Comparison of ENCODE assay signal across 19 cellular contexts in the genomic region with DNA sequence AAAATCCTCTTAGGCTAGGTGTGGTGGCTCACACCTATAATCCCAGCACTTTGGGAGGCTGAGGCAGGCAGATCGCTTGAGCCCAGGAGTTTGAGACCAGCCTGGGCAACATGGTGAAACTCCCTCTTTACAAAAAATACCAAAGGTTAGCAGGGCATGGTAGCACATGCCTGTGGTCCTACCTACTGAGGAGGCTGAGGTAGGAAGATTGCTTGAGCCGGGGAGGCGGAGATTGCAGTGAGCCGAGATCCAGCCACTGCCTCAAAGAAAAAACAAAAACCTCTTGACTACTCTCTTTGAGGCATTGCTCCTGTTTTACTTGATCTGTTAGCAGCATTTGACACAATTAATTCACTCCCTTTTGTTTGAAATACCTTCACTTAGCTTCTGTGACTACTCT. TPM values are rescaled to one million over a fixed set of nuclear protein-coding genes. Genes with fewer than 3 reads are reported as not detected.
DNase-seq lines count a peak whose midpoint lies in the region; ATAC-seq and TF ChIP-seq lines count a peak whose summit lies in the region.
"Had no signal": no experiment of that assay in that cellular context is flagged by ENCODE, and none has a peak within 500 bp of the region (broad histone marks: within the 10 kb centered on the region; RNA-seq: fewer than 3 reads in every experiment).

No MANE protein-coding gene starts in this region.

- WGBS in GM23248 (ENCODE audit: low coverage in 1 of 2, low lambda C conversion rate in 2 of 2, missing lambda C conversion rate in 2 of 2), 2 experiments = 96 to 98% methylated on average over 4 of the region's 4 CpGs

- H2AFZ ChIP-seq in GM23248 = no peak overlapping the region

- DNase-seq in activated T-cell treated with anti-CD3 and anti-CD28 coated beads, Interleukin-2, amount 50 U/mL, for 72 hours = no peak
- DNase-seq in activated T-cell treated with anti-CD3 and anti-CD28 coated beads, Interleukin-2, amount 50 U/mL, for 4 hours = no peak
- DNase-seq in SK-N-MC (ENCODE audit: low read depth, low spot score) = no peak
- DNase-seq in dorsolateral prefrontal cortex = no peak
- DNase-seq in stimulated activated effector memory CD8-positive, alpha-beta T cell treated with anti-CD3 and anti-CD28 coated beads, Interleukin-12 subunit alpha, Interleukin-12 subunit beta, amount 100 ng/mL, for 72 hours (ENCODE audit: low spot score in 2 of 2) = no peak
- DNase-seq in T-helper 9 cell = no peak
- no peak for DNase-seq in middle frontal gyrus (ENCODE audit: extremely low spot score, low spot score)
- DNase-seq in GM23248 = no peak
- DNase-seq: ACHN; activated CD4-positive, alpha-beta T cell treated with anti-CD3 and anti-CD28 coated beads, Interleukin-2, amount 50 U/mL, for 48 hours; activated gamma-delta T cell treated with Interleukin-2 at 50 U/mL for 16 hours; H7; NCI-H187 treated with DMSO at 0.1 percent for 48 hours; NCI-H524 treated with DMSO at 0.1 percent for 48 hours; retina; SJCRH30 had no signal

- no peak overlapping the region for H3K4me3 ChIP-seq in SK-N-MC
- no peak overlapping the region for H3K4me3 ChIP-seq in dorsolateral prefrontal cortex
- H3K4me3 ChIP-seq in GM23248 = no peak overlapping the region
- H3K4me3 ChIP-seq: lung, SJCRH30 had no signal

- no peak overlapping the region for H3K9ac ChIP-seq in SK-N-MC (ENCODE audit: insufficient read length)
- H3K9ac ChIP-seq in GM23248 = no peak overlapping the region

- peak overlapping the region; percentile 86 for H3K27ac Mint-ChIP-seq in activated T-cell treated with anti-CD3 and anti-CD28 coated beads, Interleukin-2, amount 50 U/mL, for 72 hours
- H3K27ac Mint-ChIP-seq in stimulated activated effector memory CD8-positive, alpha-beta T cell treated with anti-CD3 and anti-CD28 coated beads, Interleukin-12 subunit alpha, Interleukin-12 subunit beta, amount 100 ng/mL, for 72 hours = peak overlapping the region; percentile 86
- H3K27ac Mint-ChIP-seq: dendritic cell treated with granulocyte-macrophage colony-stimulating factor and Interleukin-4, amounts not matched to agents 40 ng/mL and 50 ng/mL, for 4 days had no signal

- in situ Hi-C loops in GM23248 (cut with MboI) = no loop called here

- peaks cover 100% of the 10 kb centered on the region for H3K79me2 ChIP-seq in GM23248 (ENCODE audit: insufficient read depth)

- H4K20me1 ChIP-seq in GM23248 (ENCODE audit: insufficient read depth) = 0 out of 2 replicates have a peak, but pooled peaks cover 5% of the 10 kb centered on the region

- no peaks in the 10 kb centered on the region for H3K9me3 ChIP-seq in SK-N-MC (ENCODE audit: low read depth, low read length)
- no peaks in the 10 kb centered on the region for H3K9me3 ChIP-seq in GM23248 (ENCODE audit: low read depth)
- H3K9me3 ChIP-seq: SJCRH30 had no signal

- no peaks in the 10 kb centered on the region for H3K9me3 Mint-ChIP-seq in activated T-cell treated with anti-CD3 and anti-CD28 coated beads, Interleukin-2, amount 50 U/mL, for 72 hours
- no peaks in the 10 kb centered on the region for H3K9me3 Mint-ChIP-seq in activated T-cell treated with anti-CD3 and anti-CD28 coated beads, Interleukin-2, amount 50 U/mL, for 4 hours
- no peaks in the 10 kb centered on the region for H3K9me3 Mint-ChIP-seq in stimulated activated effector memory CD8-positive, alpha-beta T cell treated with anti-CD3 and anti-CD28 coated beads, Interleukin-12 subunit alpha, Interleukin-12 subunit beta, amount 100 ng/mL, for 72 hours
- H3K9me3 Mint-ChIP-seq: dendritic cell treated with granulocyte-macrophage colony-stimulating factor and Interleukin-4, amounts not matched to agents 40 ng/mL and 50 ng/mL, for 4 days had no signal

- peaks cover 70% of the 10 kb centered on the region for H3K4me1 Mint-ChIP-seq in activated T-cell treated with anti-CD3 and anti-CD28 coated beads, Interleukin-2, amount 50 U/mL, for 72 hours (ENCODE audit: low read depth)
- peaks cover 76% of the 10 kb centered on the region for H3K4me1 Mint-ChIP-seq in activated T-cell treated with anti-CD3 and anti-CD28 coated beads, Interleukin-2, amount 50 U/mL, for 4 hours (ENCODE audit: low read depth)
- H3K4me1 Mint-ChIP-seq in stimulated activated effector memory CD8-positive, alpha-beta T cell treated with anti-CD3 and anti-CD28 coated beads, Interleukin-12 subunit alpha, Interleukin-12 subunit beta, amount 100 ng/mL, for 72 hours = peaks cover 83% of the 10 kb centered on the region

- intact Hi-C loops in dorsolateral prefrontal cortex (cut with DNase I) = no loop called here

- peaks cover 5% of the 10 kb centered on the region; the same call in 1 of the 2 replicates for H3K4me1 ChIP-seq in GM23248 (ENCODE audit: insufficient read depth)

- H3K4me2 ChIP-seq in GM23248 (ENCODE audit: unreplicated experiment) = no peak overlapping the region

- H3K36me3 ChIP-seq in SK-N-MC (ENCODE audit: insufficient read depth, low read length) (peaks cover 9% of the 10 kb centered on the region), GM23248 (ENCODE audit: low read depth) (peaks cover 3% of the 10 kb centered on the region; the same call in 1 of the 2 replicates)

- ATAC-seq in activated T-cell treated with anti-CD3 and anti-CD28 coated beads, Interleukin-2, amount 50 U/mL, for 72 hours (replicated peaks in 1 of 2) = no peak
- no peak for ATAC-seq in activated T-cell treated with anti-CD3 and anti-CD28 coated beads, Interleukin-2, amount 50 U/mL, for 4 hours
- no peak for ATAC-seq in stimulated activated effector memory CD8-positive, alpha-beta T cell treated with anti-CD3 and anti-CD28 coated beads, Interleukin-12 subunit alpha, Interleukin-12 subunit beta, amount 100 ng/mL, for 72 hours
- ATAC-seq: esophagus mucosa had no signal

- peak overlapping the region; percentile 26; the same call in 1 of the 2 replicates for H3K27ac ChIP-seq in SK-N-MC
- peak overlapping the region in 49 of 59 donors; percentile 8 to 98 (median 64) for H3K27ac ChIP-seq in dorsolateral prefrontal cortex
- no peak overlapping the region for H3K27ac ChIP-seq in GM23248
- H3K27ac ChIP-seq: SJCRH30 had no signal

- H3K9me2 ChIP-seq in GM23248 (ENCODE audit: insufficient read depth) = no peaks in the 10 kb centered on the region

- TF ChIP-seq CTCF in dorsolateral prefrontal cortex (IDR thresholded peaks at IDR 0.05 in 54 of 56, conservative IDR thresholded peaks at IDR 0.05 in 2 of 56; ENCODE audit: low read depth in 1 of 56, partially characterized antibody in 56 of 56) = no peak

- H3F3A ChIP-seq in GM23248 (ENCODE audit: insufficient read depth) = no peaks in the 10 kb centered on the region

- peaks cover 2 to 15% of the 10 kb centered on the region in 2 donors for H3K36me3 Mint-ChIP-seq in activated T-cell treated with anti-CD3 and anti-CD28 coated beads, Interleukin-2, amount 50 U/mL, for 72 hours (ENCODE audit: insufficient read depth in 2 of 2)
- peaks cover 28% of the 10 kb centered on the region for H3K36me3 Mint-ChIP-seq in activated T-cell treated with anti-CD3 and anti-CD28 coated beads, Interleukin-2, amount 50 U/mL, for 4 hours (ENCODE audit: insufficient read depth)
- peaks cover 100% of the 10 kb centered on the region for H3K36me3 Mint-ChIP-seq in stimulated activated effector memory CD8-positive, alpha-beta T cell treated with anti-CD3 and anti-CD28 coated beads, Interleukin-12 subunit alpha, Interleukin-12 subunit beta, amount 100 ng/mL, for 72 hours

- H3K4me3 Mint-ChIP-seq in activated T-cell treated with anti-CD3 and anti-CD28 coated beads, Interleukin-2, amount 50 U/mL, for 72 hours = peak overlapping the region in 1 of 2 donors; percentile 63
- H3K4me3 Mint-ChIP-seq in activated T-cell treated with anti-CD3 and anti-CD28 coated beads, Interleukin-2, amount 50 U/mL, for 4 hours = no peak overlapping the region
- peak overlapping the region; percentile 13 for H3K4me3 Mint-ChIP-seq in stimulated activated effector memory CD8-positive, alpha-beta T cell treated with anti-CD3 and anti-CD28 coated beads, Interleukin-12 subunit alpha, Interleukin-12 subunit beta, amount 100 ng/mL, for 72 hours
- H3K4me3 Mint-ChIP-seq: dendritic cell treated with granulocyte-macrophage colony-stimulating factor and Interleukin-4, amounts not matched to agents 40 ng/mL and 50 ng/mL, for 4 days had no signal

- no peaks in the 10 kb centered on the region for H3K27me3 Mint-ChIP-seq in activated T-cell treated with anti-CD3 and anti-CD28 coated beads, Interleukin-2, amount 50 U/mL, for 72 hours (ENCODE audit: low read depth)
- no peaks in the 10 kb centered on the region for H3K27me3 Mint-ChIP-seq in activated T-cell treated with anti-CD3 and anti-CD28 coated beads, Interleukin-2, amount 50 U/mL, for 4 hours (ENCODE audit: low read depth)
- H3K27me3 Mint-ChIP-seq: dendritic cell treated with granulocyte-macrophage colony-stimulating factor and Interleukin-4, amounts not matched to agents 40 ng/mL and 50 ng/mL, for 4 days had no signal

- no peaks in the 10 kb centered on the region for H3K27me3 ChIP-seq in dorsolateral prefrontal cortex
- H3K27me3 ChIP-seq in GM23248 (replicated peaks; ENCODE audit: insufficient read depth) = no peaks in the 10 kb centered on the region
- H3K27me3 ChIP-seq: SJCRH30 had no signal

RNA-seq across cellular contexts. Expression of gene KIF2A, which starts 20.7 kb away (rescaled TPM):
- total RNA-seq in activated T-cell treated with anti-CD3 and anti-CD28 coated beads, Interleukin-2, amount 50 U/mL, for 72 hours = 100 to 1,000 TPM; 158 to 193 TPM
- 100 to 1,000 TPM; 103 to 125 (median 125) TPM for total RNA-seq in activated T-cell treated with anti-CD3 and anti-CD28 coated beads, Interleukin-2, amount 50 U/mL, for 4 hours
- total RNA-seq in dorsolateral prefrontal cortex = 100 to 1,000 TPM in 44 of 120 experiments, 10 to 100 TPM in 76; 68.8 to 125 (median 95.8) TPM
- total RNA-seq in GM23248 (2014; rRNA removed; shearing (Covaris generic)) = 34.5 and 40.0 TPM in 2 replicates
- 37.0 and 38.2 TPM in 2 replicates for polyA plus RNA-seq in GM23248 (2016; fragmentation: Nextera tagmentation; extraction: Ambion mirVana)
